In genomic region chr5:84729326-84729725, GRCh38 we compare ENCODE assay signal across 15 cellular contexts.
DNase-seq lines count a peak whose midpoint lies in the region; ATAC-seq lines count a peak whose summit lies in the region.
"Had no signal": no experiment of that assay in that cellular context is flagged by ENCODE, and none has a peak within 500 bp of the region (broad histone marks: within the 10 kb centered on the region; RNA-seq: fewer than 3 reads in every experiment).

No MANE protein-coding gene starts in this region.

- no peak overlapping the region for H3K18ac ChIP-seq in mesenchymal stem cell (ENCODE audit: low read depth in 1 of 2, low read length in 2 of 2)

- H3K23ac ChIP-seq in mesenchymal stem cell (ENCODE audit: low read length in 2 of 2) = no peak overlapping the region

- H3K4ac ChIP-seq in mesenchymal stem cell (ENCODE audit: low read depth in 1 of 2, low read length in 2 of 2) = no peak overlapping the region

- H3K27me3 ChIP-seq in mesenchymal stem cell (ENCODE audit: control insufficient read depth in 1 of 2, insufficient read depth in 1 of 2, low read length in 2 of 2) = no peaks in the 10 kb centered on the region
- H3K27me3 ChIP-seq: sigmoid colon, transverse colon had no signal

- ATAC-seq in HG02798 (IDR thresholded peaks at IDR 0.05; ENCODE audit: poor library complexity, unreplicated experiment) (no peak), GM19397 (IDR thresholded peaks at IDR 0.05; ENCODE audit: unreplicated experiment) (no peak)
- ATAC-seq: activated CD8-positive, alpha-beta T cell treated with anti-CD3 and anti-CD28 coated beads for 36 hours; HepG2 had no signal

- H3K4me3 ChIP-seq in mesenchymal stem cell (ENCODE audit: insufficient read depth in 1 of 2, low read depth in 1 of 2, low read length in 2 of 2) = no peak overlapping the region
- H3K4me3 ChIP-seq: lung, sigmoid colon, transverse colon had no signal

- no peak overlapping the region for H2BK15ac ChIP-seq in mesenchymal stem cell (ENCODE audit: low read depth, poor library complexity, severe bottlenecking)

- no peak overlapping the region for H3K9ac ChIP-seq in mesenchymal stem cell (ENCODE audit: low read length)

- no peak overlapping the region for H3K27ac ChIP-seq in mesenchymal stem cell (ENCODE audit: low read length, poor library complexity, severe bottlenecking)
- H3K27ac ChIP-seq: sigmoid colon, transverse colon had no signal

- H2BK12ac ChIP-seq in mesenchymal stem cell (ENCODE audit: low read length in 2 of 2) = no peak overlapping the region

- 82% methylated on average over 5 of the region's 5 CpGs for WGBS in mesenchymal stem cell

- no peak overlapping the region for H2BK5ac ChIP-seq in mesenchymal stem cell (ENCODE audit: low read depth, low read length, poor library complexity, severe bottlenecking)

- no peaks in the 10 kb centered on the region for H3K9me3 ChIP-seq in mesenchymal stem cell (ENCODE audit: control insufficient read depth, low read length)
- H3K9me3 ChIP-seq: sigmoid colon, transverse colon had no signal

- no peak overlapping the region for H3K14ac ChIP-seq in mesenchymal stem cell (ENCODE audit: low read length in 2 of 2)

- H4K91ac ChIP-seq in mesenchymal stem cell (ENCODE audit: low read length) = no peak overlapping the region

- DNase-seq in ACHN (peak; percentile 25), LHCN-M2 (ENCODE audit: low read depth) (peak; percentile 38), cerebellar cortex (ENCODE audit: low spot score) (peak; percentile 1), mesenchymal stem cell (peak; percentile 8), HK-2 (ENCODE audit: unreplicated experiment) (no peak), cerebellar nuclear complex (lab: John Stamatoyannopoulos, UW) (no peak)
- DNase-seq: activated CD8-positive, alpha-beta T cell treated with anti-CD3 and anti-CD28 coated beads for 36 hours; Calu3; sigmoid colon; stimulated activated CD4-positive, alpha-beta T cell treated with anti-CD3 and anti-CD28 coated beads, Interleukin-4, amount 100 ng/mL, for 24 hours; transverse colon had no signal

- no peak overlapping the region for H2BK120ac ChIP-seq in mesenchymal stem cell (ENCODE audit: low read depth, low read length)

- no peaks in the 10 kb centered on the region for H3K79me1 ChIP-seq in mesenchymal stem cell (replicated peaks; ENCODE audit: low read length, poor library complexity, severe bottlenecking)

- H3K4me1 ChIP-seq in mesenchymal stem cell (ENCODE audit: control insufficient read depth, insufficient read depth, low read depth, low read length) = no peaks in the 10 kb centered on the region
- H3K4me1 ChIP-seq: sigmoid colon, transverse colon had no signal

- no peaks in the 10 kb centered on the region for H3K36me3 ChIP-seq in mesenchymal stem cell (ENCODE audit: control insufficient read depth in 1 of 2, insufficient read depth in 2 of 2, low read depth in 1 of 2, low read length in 2 of 2)
- H3K36me3 ChIP-seq: sigmoid colon, transverse colon had no signal

- no peak overlapping the region for H2AFZ ChIP-seq in mesenchymal stem cell (ENCODE audit: low read depth, low read length)

- in situ Hi-C loops in ACHN (cut with HindIII; ENCODE audit: low pct_ligation_motif_present, low pct_unique_long_range_greater_than_20kb, low sequenced_read_pairs) = no loop called here

- no peak overlapping the region for H2AK5ac ChIP-seq in mesenchymal stem cell (ENCODE audit: low read length, severe bottlenecking)

- no peak overlapping the region for H3K4me2 ChIP-seq in mesenchymal stem cell (ENCODE audit: low read length, poor library complexity, severe bottlenecking)

- H4K8ac ChIP-seq in mesenchymal stem cell (ENCODE audit: low read length) = no peak overlapping the region

Comparison
In these comparisons a context has a peak if more than half of its experiments do, and no peak if none do; other contexts are left out.
1. DNase-seq: peak in ACHN (single experiment), LHCN-M2 (single experiment), cerebellar cortex (single experiment) and mesenchymal stem cell (single experiment); none in HK-2 (single experiment) and cerebellar nuclear complex (0 of 2).